ENCODE assay signal across 12 cellular contexts in genomic region chr17:51435171-51435552, GRCh38.
DNase-seq lines count a peak whose midpoint lies in the region; ATAC-seq and TF ChIP-seq lines count a peak whose summit lies in the region.
"Had no signal": no experiment of that assay in that cellular context is flagged by ENCODE, and none has a peak within 500 bp of the region (broad histone marks: within the 10 kb centered on the region; RNA-seq: fewer than 3 reads in every experiment).

No MANE protein-coding gene starts in this region.

- H3K4me3 ChIP-seq in A673 (ENCODE audit: low read depth, low read length, poor library complexity, severe bottlenecking) (no peak overlapping the region), SK-N-MC (peak overlapping the region; percentile 11; the same call in 1 of the 2 replicates)
- H3K4me3 ChIP-seq in CD8-positive, alpha-beta T cell (ENCODE audit: low read depth, low read length) = no peak overlapping the region
- H3K4me3 ChIP-seq: gastroesophageal sphincter had no signal

- intact Hi-C loops in A673 (cut with micrococcal nuclease; ENCODE audit: unreplicated experiment) = no loop called here
- intact Hi-C loops in dendritic cell treated with granulocyte-macrophage colony-stimulating factor and Interleukin-4, amounts not matched to agents 40 ng/mL and 50 ng/mL, for 4 days (cut with micrococcal nuclease) = loop anchor here (10.0 kb wide), 1 partner anchor 60 kb away; no protein-coding TSS in a partner anchor
- intact Hi-C loops in CD8-positive, alpha-beta T cell (cut with DNase I, micrococcal nuclease) = no loop called here

- peak; percentile 85 for DNase-seq in A172 (ENCODE audit: low spot score)
- DNase-seq in A673 (ENCODE audit: low spot score) = peak; percentile 7
- no peak for DNase-seq in SK-N-MC (ENCODE audit: low read depth, low spot score)
- DNase-seq in GM13977 (ENCODE audit: low spot score) = no peak
- no peak for DNase-seq in CD8-positive, alpha-beta T cell
- DNase-seq: GOT3; naive thymus-derived CD4-positive, alpha-beta T cell had no signal

- H3K27ac ChIP-seq in A673 (ENCODE audit: low read depth, low read length, poor library complexity, severe bottlenecking) = no peak overlapping the region
- H3K27ac ChIP-seq in SK-N-MC = no peak overlapping the region; the same call in 1 of the 2 replicates
- no peak overlapping the region for H3K27ac ChIP-seq in CD8-positive, alpha-beta T cell (ENCODE audit: low read depth, low read length)
- H3K27ac ChIP-seq: gastroesophageal sphincter had no signal

- POLR2A ChIA-PET in A673 (lab: Charles Lee; ENCODE audit: low non-redundant PET) = no interaction called here
- POLR2A ChIA-PET in CD8-positive, alpha-beta T cell (lab: Charles Lee) = no interaction called here

- in situ Hi-C loops in GM13977 (cut with MboI; ENCODE audit: low pct_unique_long_range_greater_than_20kb, low sequenced_read_pairs, unreplicated experiment) = no loop called here

- no TSS peak for BruUV-seq in A673 (replicated peaks; lab: Mats Ljungman, UMichigan)

- H3K9me3 Mint-ChIP-seq in dendritic cell treated with granulocyte-macrophage colony-stimulating factor and Interleukin-4, amounts not matched to agents 40 ng/mL and 50 ng/mL, for 4 days = peaks cover 8% of the 10 kb centered on the region
- no peaks in the 10 kb centered on the region for H3K9me3 Mint-ChIP-seq in CD8-positive, alpha-beta T cell
- H3K9me3 Mint-ChIP-seq: naive thymus-derived CD4-positive, alpha-beta T cell had no signal

- peaks cover 1% of the 10 kb centered on the region for H3K27me3 Mint-ChIP-seq in dendritic cell treated with granulocyte-macrophage colony-stimulating factor and Interleukin-4, amounts not matched to agents 40 ng/mL and 50 ng/mL, for 4 days
- no peaks in the 10 kb centered on the region for H3K27me3 Mint-ChIP-seq in CD8-positive, alpha-beta T cell (ENCODE audit: low read depth)
- H3K27me3 Mint-ChIP-seq: naive thymus-derived CD4-positive, alpha-beta T cell had no signal

- no peaks in the 10 kb centered on the region for H3K27me3 ChIP-seq in A673 (replicated peaks; ENCODE audit: insufficient read depth, low read depth, low read length, poor library complexity)
- no peaks in the 10 kb centered on the region for H3K27me3 ChIP-seq in CD8-positive, alpha-beta T cell (ENCODE audit: insufficient read depth, low read length)

- ATAC-seq in HG03378 (IDR thresholded peaks at IDR 0.05; ENCODE audit: unreplicated experiment) = no peak
- ATAC-seq in CD8-positive, alpha-beta T cell = no peak
- ATAC-seq: gastroesophageal sphincter had no signal

- peak overlapping the region; percentile 36 for H3K4me3 Mint-ChIP-seq in dendritic cell treated with granulocyte-macrophage colony-stimulating factor and Interleukin-4, amounts not matched to agents 40 ng/mL and 50 ng/mL, for 4 days
- H3K4me3 Mint-ChIP-seq in CD8-positive, alpha-beta T cell = no peak overlapping the region
- H3K4me3 Mint-ChIP-seq: WTC11 had no signal

- H3K36me3 Mint-ChIP-seq in dendritic cell treated with granulocyte-macrophage colony-stimulating factor and Interleukin-4, amounts not matched to agents 40 ng/mL and 50 ng/mL, for 4 days (ENCODE audit: low read depth) = no peaks in the 10 kb centered on the region
- no peaks in the 10 kb centered on the region for H3K36me3 Mint-ChIP-seq in CD8-positive, alpha-beta T cell
- H3K36me3 Mint-ChIP-seq: CD14-positive monocyte had no signal

- no peak overlapping the region for H3K9ac ChIP-seq in SK-N-MC (ENCODE audit: insufficient read length)

- no peak for TF ChIP-seq CTCF in A673 (conservative IDR thresholded peaks at IDR 0.05; ENCODE audit: low read depth, low read length)
- TF ChIP-seq CTCF in GM13977 (IDR thresholded peaks at IDR 0.05; ENCODE audit: extremely low read depth, insufficient read depth, missing control alignments) = no peak
- TF ChIP-seq CTCF in CD8-positive, alpha-beta T cell (IDR thresholded peaks at IDR 0.05) = no peak

- H3K36me3 ChIP-seq in A673 (ENCODE audit: insufficient read depth, low read length, poor library complexity, severe bottlenecking) (no peaks in the 10 kb centered on the region), SK-N-MC (ENCODE audit: insufficient read depth, low read length) (no peaks in the 10 kb centered on the region)
- no peaks in the 10 kb centered on the region for H3K36me3 ChIP-seq in CD8-positive, alpha-beta T cell (ENCODE audit: insufficient read depth, low read length)
- H3K36me3 ChIP-seq: gastroesophageal sphincter had no signal

- CTCF ChIA-PET in A673 (lab: Charles Lee) = interaction anchor here (0.9 to 1.0 kb wide), 2 partner anchors 21 to 26 kb away, joined by 3 read pairs; no protein-coding TSS in a partner anchor
- CTCF ChIA-PET in CD8-positive, alpha-beta T cell (lab: Charles Lee) = interaction anchor here (1.1 to 1.5 kb wide), 2 partner anchors 18 to 26 kb away, joined by 3 to 5 read pairs; no protein-coding TSS in a partner anchor

- no peaks in the 10 kb centered on the region for H3K4me1 ChIP-seq in A673 (ENCODE audit: insufficient read depth, low read length, poor library complexity, severe bottlenecking)
- H3K4me1 ChIP-seq in CD8-positive, alpha-beta T cell (ENCODE audit: insufficient read depth, low read length) = peaks cover 6% of the 10 kb centered on the region
- H3K4me1 ChIP-seq: gastroesophageal sphincter had no signal

- no peaks in the 10 kb centered on the region for H3K9me3 ChIP-seq in A673 (ENCODE audit: low read depth, low read length, poor library complexity, severe bottlenecking)
- no peaks in the 10 kb centered on the region for H3K9me3 ChIP-seq in SK-N-MC (ENCODE audit: low read depth, low read length)
- no peaks in the 10 kb centered on the region for H3K9me3 ChIP-seq in CD8-positive, alpha-beta T cell (ENCODE audit: low read length)
- H3K9me3 ChIP-seq: gastroesophageal sphincter had no signal

- peak overlapping the region; percentile 55 for H3K27ac Mint-ChIP-seq in dendritic cell treated with granulocyte-macrophage colony-stimulating factor and Interleukin-4, amounts not matched to agents 40 ng/mL and 50 ng/mL, for 4 days
- H3K27ac Mint-ChIP-seq in CD8-positive, alpha-beta T cell = no peak overlapping the region
- H3K27ac Mint-ChIP-seq: WTC11 had no signal

- peaks cover 28% of the 10 kb centered on the region for H3K4me1 Mint-ChIP-seq in dendritic cell treated with granulocyte-macrophage colony-stimulating factor and Interleukin-4, amounts not matched to agents 40 ng/mL and 50 ng/mL, for 4 days (ENCODE audit: low read depth)
- peaks cover 24% of the 10 kb centered on the region for H3K4me1 Mint-ChIP-seq in CD8-positive, alpha-beta T cell (ENCODE audit: low read depth)

Comparison
In these comparisons a context has a peak if more than half of its experiments do, and no peak if none do; other contexts are left out.
1. DNase-seq: peak in A172 (single experiment) and A673 (single experiment); none in SK-N-MC (single experiment), GM13977 (single experiment) and CD8-positive, alpha-beta T cell (0 of 7).